1 cellular context compared by ENCODE assay signal in genomic region chr1:67735220-67735619, GRCh38.
TF ChIP-seq lines count a peak whose summit lies in the region.

No MANE protein-coding gene starts in this region.

TF ChIP-seq in endothelial cell of umbilical vein, 7 proteins besides CTCF, POLR2A, EP300 and RAD21 (continued from another document):
- TF ChIP-seq EZH2 (IDR thresholded peaks at IDR 0.05; ENCODE audit: borderline replicate concordance, low read depth, low read length, severe bottlenecking) (no peak), FOS (IDR thresholded peaks at IDR 0.05; ENCODE audit: borderline replicate concordance, insufficient read depth, low read length) (no peak), POLR2AphosphoS5 (IDR thresholded peaks at IDR 0.05; ENCODE audit: insufficient read depth, low read depth, low read length) (no peak), GATA2 (IDR thresholded peaks at IDR 0.05; ENCODE audit: insufficient read depth, insufficient read length, low read depth, low read length) (no peak), MYC (IDR thresholded peaks at IDR 0.05; ENCODE audit: low read depth, low read length) (no peak)
